8 cellular contexts compared by ENCODE assay signal in genomic region chr12:124912529-124913287, GRCh38. TPM values are rescaled to one million over a fixed set of nuclear protein-coding genes. Genes with fewer than 3 reads are reported as not detected.
DNase-seq lines count a peak whose midpoint lies in the region; ATAC-seq, FAIRE-seq and TF ChIP-seq lines count a peak whose summit lies in the region.
"Not testable (repeated sequence)": the region's sequence is repeated elsewhere in the genome, so short reads cannot be mapped to it uniquely, and the experiment has no call there.

No MANE protein-coding gene starts in this region.

- BruUV-seq in Calu3 (replicated peaks; lab: Mats Ljungman, UMichigan) = TSS peak; percentile 53

- intact Hi-C loops in Calu3 (cut with micrococcal nuclease; ENCODE audit: unreplicated experiment) = not testable (repeated sequence)

- H3K27me3 ChIP-seq in NT2/D1 (ENCODE audit: insufficient read depth, insufficient read length); bronchial epithelial cell (ENCODE audit: control insufficient read depth, insufficient read depth, low read length): not testable (repeated sequence)

- DNase-seq in Calu3; NT2/D1 (ENCODE audit: low read depth, low spot score); activated T-cell treated with anti-CD3 and anti-CD28 coated beads, Interleukin-2, amount 50 U/mL, for 4 hours; bronchial epithelial cell (ENCODE audit: low read depth); fibroblast of mammary gland (ENCODE audit: low read depth); progenitor cell of endocrine pancreas (ENCODE audit: low spot score, unreplicated experiment); type B pancreatic cell (ENCODE audit: extremely low spot score, unreplicated experiment): not testable (repeated sequence)
- DNase-seq in medulla oblongata (ENCODE audit: extremely low spot score) = peak; percentile 48

- FAIRE-seq in bronchial epithelial cell (lab: Jason Lieb, UNC) = not testable (repeated sequence)

- H3K36me3 Mint-ChIP-seq in Calu3 (ENCODE audit: insufficient read depth, unreplicated experiment) (peaks cover 86% of the 10 kb centered on the region), progenitor cell of endocrine pancreas (ENCODE audit: insufficient read depth) (peaks cover 35% of the 10 kb centered on the region), type B pancreatic cell (peaks cover 44% of the 10 kb centered on the region)
- peaks cover 34% of the 10 kb centered on the region for H3K36me3 Mint-ChIP-seq in activated T-cell treated with anti-CD3 and anti-CD28 coated beads, Interleukin-2, amount 50 U/mL, for 4 hours (ENCODE audit: insufficient read depth)

- CTCF ChIA-PET in Calu3 (lab: Charles Lee) = not testable (repeated sequence)

- ATAC-seq in activated T-cell treated with anti-CD3 and anti-CD28 coated beads, Interleukin-2, amount 50 U/mL, for 4 hours = not testable (repeated sequence)

- not testable (repeated sequence) for H3K4me1 ChIP-seq in NT2/D1 (ENCODE audit: insufficient read depth, insufficient read length)

- H3K9ac ChIP-seq in NT2/D1 (ENCODE audit: insufficient read length, low read depth) = not testable (repeated sequence)

- H3K4me3 Mint-ChIP-seq in Calu3 (ENCODE audit: low read depth, unreplicated experiment) (peak overlapping the region; percentile 98), progenitor cell of endocrine pancreas (ENCODE audit: low read depth) (peak overlapping the region; percentile 100), type B pancreatic cell (peak overlapping the region; percentile 100)
- H3K4me3 Mint-ChIP-seq in activated T-cell treated with anti-CD3 and anti-CD28 coated beads, Interleukin-2, amount 50 U/mL, for 4 hours = peak overlapping the region; percentile 99

- peaks cover 29% of the 10 kb centered on the region for H3K36me3 ChIP-seq in NT2/D1 (ENCODE audit: insufficient read depth, insufficient read length, low read length)
- peaks cover 16% of the 10 kb centered on the region for H3K36me3 ChIP-seq in bronchial epithelial cell (ENCODE audit: control insufficient read depth, insufficient read depth, low read length)

- H3K27ac Mint-ChIP-seq in Calu3 (ENCODE audit: unreplicated experiment) (peak overlapping the region; percentile 100), progenitor cell of endocrine pancreas (peak overlapping the region; percentile 100), type B pancreatic cell (peak overlapping the region; percentile 99)

- not testable (repeated sequence) for H3K9me3 Mint-ChIP-seq in Calu3 (ENCODE audit: low read depth, unreplicated experiment); activated T-cell treated with anti-CD3 and anti-CD28 coated beads, Interleukin-2, amount 50 U/mL, for 4 hours; progenitor cell of endocrine pancreas (ENCODE audit: low read depth); type B pancreatic cell

- H3K4me3 ChIP-seq in NT2/D1 (ENCODE audit: insufficient read length, low read depth) = peak overlapping the region; percentile 99
- H3K4me3 ChIP-seq in bronchial epithelial cell (ENCODE audit: low read depth, low read length) = peak overlapping the region; percentile 94
- peak overlapping the region; percentile 100 for H3K4me3 ChIP-seq in fibroblast of mammary gland (ENCODE audit: control insufficient read depth, low read depth, low read length)

- not testable (repeated sequence) for TF ChIP-seq CTCF in Calu3 (IDR thresholded peaks at IDR 0.05; ENCODE audit: unreplicated experiment); bronchial epithelial cell (IDR thresholded peaks at IDR 0.05; ENCODE audit: insufficient read depth, low read length, severe bottlenecking); fibroblast of mammary gland (conservative IDR thresholded peaks at IDR 0.05; ENCODE audit: control insufficient read depth, insufficient read depth, low read depth, low read length); progenitor cell of endocrine pancreas (IDR thresholded peaks at IDR 0.05; ENCODE audit: unreplicated experiment); type B pancreatic cell (conservative IDR thresholded peaks at IDR 0.05)

- H3K27me3 Mint-ChIP-seq in Calu3 (ENCODE audit: unreplicated experiment) (peaks cover 13% of the 10 kb centered on the region), type B pancreatic cell (peaks cover 24% of the 10 kb centered on the region)
- not testable (repeated sequence) for H3K27me3 Mint-ChIP-seq in activated T-cell treated with anti-CD3 and anti-CD28 coated beads, Interleukin-2, amount 50 U/mL, for 4 hours (ENCODE audit: low read depth); progenitor cell of endocrine pancreas

- H3K9me3 ChIP-seq in NT2/D1 (ENCODE audit: insufficient read depth, low read length) = not testable (repeated sequence)

- peaks cover 60% of the 10 kb centered on the region for H3K4me1 Mint-ChIP-seq in Calu3 (ENCODE audit: low read depth, unreplicated experiment)
- peaks cover 61% of the 10 kb centered on the region for H3K4me1 Mint-ChIP-seq in activated T-cell treated with anti-CD3 and anti-CD28 coated beads, Interleukin-2, amount 50 U/mL, for 4 hours (ENCODE audit: low read depth)
- H3K4me1 Mint-ChIP-seq in progenitor cell of endocrine pancreas (ENCODE audit: low read depth) = peaks cover 44% of the 10 kb centered on the region
- H3K4me1 Mint-ChIP-seq in type B pancreatic cell (ENCODE audit: unreplicated experiment) = peaks cover 48% of the 10 kb centered on the region

RNA-seq across cellular contexts. Expression of gene UBC, which starts 1.7 kb away (rescaled TPM):
- total RNA-seq in Calu3 (2022) (1,247 and 1,434 TPM in 2 replicates), bronchial epithelial cell (2,139 and 3,632 TPM in 2 replicates), progenitor cell of endocrine pancreas (630 and 645 TPM in 2 replicates), type B pancreatic cell (ENCODE audit: low replicate concordance) (761 and 1,411 TPM in 2 replicates)
- 100 to 1,000 TPM; 856 to 923 (median 865) TPM for total RNA-seq in activated T-cell treated with anti-CD3 and anti-CD28 coated beads, Interleukin-2, amount 50 U/mL, for 4 hours

RNA-seq across cellular contexts. Expression of gene SCARB1, which starts 49.0 kb away (rescaled TPM):
- 51.6 and 57.5 TPM in 2 replicates for total RNA-seq in Calu3 (2022)
- total RNA-seq in activated T-cell treated with anti-CD3 and anti-CD28 coated beads, Interleukin-2, amount 50 U/mL, for 4 hours = 10 to 100 TPM; 17.0 to 29.9 (median 23.4) TPM
- total RNA-seq in bronchial epithelial cell = 6.6 and 7.4 TPM in 2 replicates
- total RNA-seq in progenitor cell of endocrine pancreas = 20.6 and 21.5 TPM in 2 replicates
- total RNA-seq in type B pancreatic cell (ENCODE audit: low replicate concordance) = 23.4 and 27.7 TPM in 2 replicates
